Comparison of ENCODE assay signal across 19 cellular contexts in genomic region chr11:92152245-92152644, GRCh38.
DNase-seq lines count a peak whose midpoint lies in the region; ATAC-seq and TF ChIP-seq lines count a peak whose summit lies in the region.
"Had no signal": no experiment of that assay in that cellular context is flagged by ENCODE, and none has a peak within 500 bp of the region (broad histone marks: within the 10 kb centered on the region; RNA-seq: fewer than 3 reads in every experiment).

No MANE protein-coding gene starts in this region.

- CTCF ChIA-PET in HEK293T (lab: Yijun Ruan, JAX): interaction anchor here (1.0 kb wide), 1 partner anchor 733 kb away, joined by 4 read pairs; no protein-coding TSS in a partner anchor

- no peaks in the 10 kb centered on the region for H3K36me3 Mint-ChIP-seq in effector memory CD8-positive, alpha-beta T cell (ENCODE audit: insufficient read depth)
- H3K36me3 Mint-ChIP-seq: activated naive CD8-positive, alpha-beta T cell treated with anti-CD3 and anti-CD28 coated beads, Interleukin-2, amount 10 ng/mL, durations not matched to agents 7 days and 5 days had no signal

- no peak overlapping the region for H3K27ac Mint-ChIP-seq in effector memory CD8-positive, alpha-beta T cell
- H3K27ac Mint-ChIP-seq: activated naive CD8-positive, alpha-beta T cell treated with anti-CD3 and anti-CD28 coated beads, Interleukin-2, amount 10 ng/mL, durations not matched to agents 7 days and 5 days had no signal

- H3K4me1 ChIP-seq in iPS DF 6.9 (ENCODE audit: control insufficient read depth, insufficient read depth, low read length) (no peaks in the 10 kb centered on the region), hepatocyte (ENCODE audit: insufficient read depth) (no peaks in the 10 kb centered on the region)
- H3K4me1 ChIP-seq: breast epithelium, left lung had no signal

- H3K9me2 ChIP-seq in hepatocyte (replicated peaks; ENCODE audit: insufficient read depth): no peaks in the 10 kb centered on the region

- POLR2A ChIA-PET in HEK293T (lab: Yijun Ruan, JAX): no interaction called here

- H3K27me3 Mint-ChIP-seq in effector memory CD8-positive, alpha-beta T cell: no peaks in the 10 kb centered on the region
- H3K27me3 Mint-ChIP-seq: activated naive CD8-positive, alpha-beta T cell treated with anti-CD3 and anti-CD28 coated beads, Interleukin-2, amount 10 ng/mL, durations not matched to agents 7 days and 5 days had no signal

- no peak overlapping the region for H3K27ac ChIP-seq in iPS DF 6.9 (ENCODE audit: low read length)
- H3K27ac ChIP-seq in hepatocyte: no peak overlapping the region
- H3K27ac ChIP-seq in coronary artery: no peak overlapping the region
- H3K27ac ChIP-seq: breast epithelium, left lung had no signal

- no peak overlapping the region for H3K4me3 ChIP-seq in AG10803 (ENCODE audit: low read length)
- H3K4me3 ChIP-seq in iPS DF 6.9 (ENCODE audit: low read length): no peak overlapping the region
- H3K4me3 ChIP-seq in hepatocyte: no peak overlapping the region
- no peak overlapping the region for H3K4me3 ChIP-seq in coronary artery
- H3K4me3 ChIP-seq: breast epithelium, left lung had no signal

- H4K20me1 ChIP-seq in hepatocyte (ENCODE audit: insufficient read depth, poor library complexity, severe bottlenecking): no peaks in the 10 kb centered on the region

- H3K27me3 ChIP-seq in iPS DF 6.9 (ENCODE audit: control insufficient read depth, insufficient read depth, low read length) (no peaks in the 10 kb centered on the region), hepatocyte (no peaks in the 10 kb centered on the region)
- H3K27me3 ChIP-seq: breast epithelium, left lung had no signal

- TF ChIP-seq CTCF in AG10803 (conservative IDR thresholded peaks at IDR 0.05; ENCODE audit: low read length): no peak; the same call in 1 of the 2 replicates
- no peak for TF ChIP-seq CTCF in hepatocyte (IDR thresholded peaks at IDR 0.05; ENCODE audit: poor library complexity)
- TF ChIP-seq CTCF in coronary artery (IDR thresholded peaks at IDR 0.05): no peak

- peaks cover 0 to 7% of the 10 kb centered on the region in 2 donors for H3K9me3 Mint-ChIP-seq in effector memory CD8-positive, alpha-beta T cell

- H2AFZ ChIP-seq in hepatocyte: no peak overlapping the region

- DNase-seq in AG10803 (ENCODE audit: low read depth) (peak; percentile 9), HEK293T (ENCODE audit: extremely low spot score) (peak; percentile 41), RPMI8226 (peak; percentile 5), iPS DF 6.9 (ENCODE audit: low read depth, low spot score) (peak; percentile 55), hepatocyte (ENCODE audit: low spot score) (no peak), NCI-H345 (lab: John Stamatoyannopoulos, UW) (no peak), coronary artery (ENCODE audit: low spot score) (no peak)
- DNase-seq in effector memory CD8-positive, alpha-beta T cell: no peak
- DNase-seq: activated CD4-positive, alpha-beta T cell treated with anti-CD3 and anti-CD28 coated beads for 48 hours; activated naive CD8-positive, alpha-beta T cell treated with anti-CD3 and anti-CD28 coated beads, Interleukin-2, amount 10 ng/mL, durations not matched to agents 7 days and 5 days; Calu3; effector CD8-positive, alpha-beta T cell; hippocampal formation; left lung; NK-92 treated with Interleukin-12 subunit alpha and Interleukin-12 subunit beta, amount 100 ng/mL, for 24 hours; SIG-M5; stimulated activated naive CD8-positive, alpha-beta T cell treated with anti-CD3 and anti-CD28 coated beads, Interleukin-15, Interleukin-2, amounts not matched to agents 100 U/mL and 50 U/mL, for 24 hours; T-helper 9 cell had no signal

- H3K4me2 ChIP-seq in hepatocyte: no peak overlapping the region

- H3K36me3 ChIP-seq in iPS DF 6.9 (ENCODE audit: control insufficient read depth, insufficient read depth, low read length): no peaks in the 10 kb centered on the region
- H3K36me3 ChIP-seq in hepatocyte (replicated peaks; ENCODE audit: insufficient read depth, low read depth): no peaks in the 10 kb centered on the region
- H3K36me3 ChIP-seq: breast epithelium, left lung had no signal

- no peaks in the 10 kb centered on the region for H3K79me2 ChIP-seq in hepatocyte

- WGBS in iPS DF 6.9 (ENCODE audit: insufficient coverage, insufficient read length): no CpG with 5 or more reads among the region's 7 CpGs
- 71% methylated on average over 7 of the region's 7 CpGs for WGBS in hepatocyte (ENCODE audit: low lambda C conversion rate, missing lambda C conversion rate)

- no peak overlapping the region for H3K4me3 Mint-ChIP-seq in effector memory CD8-positive, alpha-beta T cell
- H3K4me3 Mint-ChIP-seq: activated naive CD8-positive, alpha-beta T cell treated with anti-CD3 and anti-CD28 coated beads, Interleukin-2, amount 10 ng/mL, durations not matched to agents 7 days and 5 days had no signal

- ATAC-seq in effector memory CD8-positive, alpha-beta T cell (replicated peaks): no peak
- ATAC-seq: left lung; stimulated activated naive CD8-positive, alpha-beta T cell treated with anti-CD3 and anti-CD28 coated beads, Interleukin-15, Interleukin-2, amounts not matched to agents 100 U/mL and 50 U/mL, for 24 hours had no signal

- H3K9me3 ChIP-seq in iPS DF 6.9 (ENCODE audit: control insufficient read depth, insufficient read depth, low read length) (no peaks in the 10 kb centered on the region), hepatocyte (ENCODE audit: low read depth) (no peaks in the 10 kb centered on the region)
- H3K9me3 ChIP-seq: breast epithelium, left lung had no signal

- H3K4me1 Mint-ChIP-seq in effector memory CD8-positive, alpha-beta T cell (ENCODE audit: low read depth in 2 of 2): no peaks in the 10 kb centered on the region
- H3K4me1 Mint-ChIP-seq: activated naive CD8-positive, alpha-beta T cell treated with anti-CD3 and anti-CD28 coated beads, Interleukin-2, amount 10 ng/mL, durations not matched to agents 7 days and 5 days had no signal

TF ChIP-seq in HEK293T, 16 proteins besides CTCF, POLR2A, EP300 and RAD21:
- no peak for TF ChIP-seq BHLHE40 (IDR thresholded peaks at IDR 0.05; ENCODE audit: borderline replicate concordance)
- TF ChIP-seq ZNF384 (IDR thresholded peaks at IDR 0.05): no peak
- no peak for TF ChIP-seq L3MBTL2 (conservative IDR thresholded peaks at IDR 0.05)

Comparison
In these comparisons a context has a peak if more than half of its experiments do, and no peak if none do; other contexts are left out.
1. DNase-seq: peak in AG10803 (single experiment), HEK293T (single experiment), RPMI8226 (single experiment) and iPS DF 6.9 (single experiment); none in hepatocyte (single experiment), NCI-H345 (single experiment), effector memory CD8-positive, alpha-beta T cell (0 of 3) and coronary artery (single experiment).